Comparison of ENCODE assay signal across 12 cellular contexts in the genomic region with DNA sequence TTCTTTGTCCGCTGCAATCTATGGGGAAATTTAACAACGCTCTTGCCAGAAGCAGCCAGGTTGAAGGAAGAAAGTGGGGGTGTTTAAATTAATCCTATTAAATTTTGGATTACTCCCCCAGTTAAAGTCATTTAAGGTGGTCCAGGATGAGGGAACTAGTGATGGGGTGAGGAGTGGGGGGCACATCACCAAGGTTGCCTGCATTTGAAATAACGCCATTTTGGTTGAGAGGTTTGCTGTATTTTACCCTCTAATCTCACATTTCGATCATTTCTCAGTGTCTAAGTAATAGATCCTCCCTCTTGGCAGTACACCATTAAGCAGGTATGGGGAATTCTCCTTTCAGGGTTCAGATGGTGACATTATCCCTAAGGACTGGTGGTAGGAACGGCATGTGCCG. TPM values are rescaled to one million over a fixed set of nuclear protein-coding genes. Genes with fewer than 3 reads are reported as not detected.
DNase-seq lines count a peak whose midpoint lies in the region; ATAC-seq and TF ChIP-seq lines count a peak whose summit lies in the region.
"Had no signal": no experiment of that assay in that cellular context is flagged by ENCODE, and none has a peak within 500 bp of the region (broad histone marks: within the 10 kb centered on the region; RNA-seq: fewer than 3 reads in every experiment).

No MANE protein-coding gene starts in this region.

- no peak for DNase-seq in activated CD4-positive, alpha-beta T cell treated with anti-CD3 and anti-CD28 coated beads, Interleukin-2, amount 10 ng/mL, durations not matched to agents 7 days and 5 days
- DNase-seq in activated CD4-positive, alpha-beta T cell treated with anti-CD3 and anti-CD28 coated beads for 48 hours: no peak
- DNase-seq in coronary artery (ENCODE audit: low spot score) (no peak), tibial nerve (ENCODE audit: low spot score in 2 of 2) (no peak), DMS79 treated with DMSO at 0.1 percent for 48 hours (lab: John Stamatoyannopoulos, UW) (no peak)
- no peak for DNase-seq in stimulated activated CD4-positive, alpha-beta T cell treated with anti-CD3 and anti-CD28 coated beads, Interleukin-4, amount 100 ng/mL, for 24 hours
- DNase-seq: activated CD8-positive, alpha-beta memory T cell treated with anti-CD3 and anti-CD28 coated beads for 24 hours; GOT3; NK-92 treated with Interleukin-12 subunit alpha and Interleukin-12 subunit beta, amount 100 ng/mL, for 24 hours had no signal

- peaks cover 76% of the 10 kb centered on the region for H3K27me3 Mint-ChIP-seq in activated CD4-positive, alpha-beta T cell treated with anti-CD3 and anti-CD28 coated beads, Interleukin-2, amount 10 ng/mL, durations not matched to agents 7 days and 5 days

- H3K9me3 Mint-ChIP-seq in activated CD4-positive, alpha-beta T cell treated with anti-CD3 and anti-CD28 coated beads, Interleukin-2, amount 10 ng/mL, durations not matched to agents 7 days and 5 days: peaks cover 2% of the 10 kb centered on the region

- WGBS in tibial nerve, 2 donors: 0% methylated on average over 6 of the region's 6 CpGs

- no peak for ATAC-seq in GM19395 (IDR thresholded peaks at IDR 0.05; ENCODE audit: unreplicated experiment)
- ATAC-seq: K562 had no signal

- POLR2A ChIA-PET in activated CD4-positive, alpha-beta T cell treated with anti-CD3 and anti-CD28 coated beads, Interleukin-2, amount 10 ng/mL, durations not matched to agents 7 days and 5 days (lab: Charles Lee): no interaction called here

- peak overlapping the region; percentile 4 for H3K9ac ChIP-seq in muscle layer of colon (ENCODE audit: low read length)

- H3K36me3 Mint-ChIP-seq in activated CD4-positive, alpha-beta T cell treated with anti-CD3 and anti-CD28 coated beads, Interleukin-2, amount 10 ng/mL, durations not matched to agents 7 days and 5 days (ENCODE audit: low read depth): peaks cover 1% of the 10 kb centered on the region

- no peak for TF ChIP-seq EP300 in tibial nerve (IDR thresholded peaks at IDR 0.05)

- H3K36me3 ChIP-seq in muscle layer of colon (ENCODE audit: insufficient read depth, low read length) (no peaks in the 10 kb centered on the region), tibial nerve (no peaks in the 10 kb centered on the region)

- H3K4me1 ChIP-seq in muscle layer of colon (ENCODE audit: insufficient read depth, low read length): peaks cover 37% of the 10 kb centered on the region
- H3K4me1 ChIP-seq in tibial nerve: peaks cover 0 to 54% (median 5%) of the 10 kb centered on the region in 4 donors

- H3K4me3 Mint-ChIP-seq in activated CD4-positive, alpha-beta T cell treated with anti-CD3 and anti-CD28 coated beads, Interleukin-2, amount 10 ng/mL, durations not matched to agents 7 days and 5 days: no peak overlapping the region

- peaks cover 11% of the 10 kb centered on the region for H3K4me1 Mint-ChIP-seq in activated CD4-positive, alpha-beta T cell treated with anti-CD3 and anti-CD28 coated beads, Interleukin-2, amount 10 ng/mL, durations not matched to agents 7 days and 5 days

- CTCF ChIA-PET in activated CD4-positive, alpha-beta T cell treated with anti-CD3 and anti-CD28 coated beads, Interleukin-2, amount 10 ng/mL, durations not matched to agents 7 days and 5 days (lab: Charles Lee): no interaction called here

- H3K27ac ChIP-seq in coronary artery (peak overlapping the region in 1 of 2 donors; percentile 88), muscle layer of colon (ENCODE audit: low read depth, low read length) (peak overlapping the region; percentile 4), tibial nerve (peak overlapping the region in 3 of 4 donors; percentile 74 to 91 (median 80))

- H3K9me3 ChIP-seq in muscle layer of colon (ENCODE audit: low read length): no peaks in the 10 kb centered on the region
- H3K9me3 ChIP-seq in tibial nerve: no peaks in the 10 kb centered on the region

- H3K27me3 ChIP-seq in muscle layer of colon (ENCODE audit: control insufficient read depth in 1 of 2, insufficient read depth in 2 of 2, low read length in 2 of 2): peaks cover 27 to 45% of the 10 kb centered on the region in 2 donors
- peaks cover 0 to 10% of the 10 kb centered on the region in 2 donors for H3K27me3 ChIP-seq in tibial nerve

- H3K4me3 ChIP-seq in coronary artery: peak overlapping the region; percentile 76
- H3K4me3 ChIP-seq in muscle layer of colon (ENCODE audit: low read depth in 1 of 2, low read length in 2 of 2): peak overlapping the region; percentile 75 to 79
- H3K4me3 ChIP-seq in tibial nerve: peak overlapping the region; percentile 51 to 74 (median 61)
- H3K4me3 ChIP-seq: K562 had no signal

- TF ChIP-seq CTCF in coronary artery (IDR thresholded peaks at IDR 0.05): no peak
- TF ChIP-seq CTCF in tibial nerve (IDR thresholded peaks at IDR 0.05): no peak

- peak overlapping the region; percentile 19 for H3K27ac Mint-ChIP-seq in activated CD4-positive, alpha-beta T cell treated with anti-CD3 and anti-CD28 coated beads, Interleukin-2, amount 10 ng/mL, durations not matched to agents 7 days and 5 days

- no peak for TF ChIP-seq POLR2A in tibial nerve (IDR thresholded peaks at IDR 0.05)

RNA-seq across cellular contexts. Expression of a gene that starts 2.6 kb away (rescaled TPM):
- not detected for total RNA-seq in activated CD4-positive, alpha-beta T cell treated with anti-CD3 and anti-CD28 coated beads, Interleukin-2, amount 10 ng/mL, durations not matched to agents 7 days and 5 days
- 100 to 1,000 TPM in 1 of 4 donors, 10 to 100 TPM in 3; 26.4 to 109 (median 71.6) TPM for total RNA-seq in tibial nerve

Comparison
In these comparisons a context has a peak if more than half of its experiments do, and no peak if none do; other contexts are left out.
1. RNA of a gene that starts 2.6 kb away (total RNA-seq): 26.4 to 109 TPM in tibial nerve; not detected in activated CD4-positive, alpha-beta T cell treated with anti-CD3 and anti-CD28 coated beads, Interleukin-2, amount 10 ng/mL, durations not matched to agents 7 days and 5 days; every median in the first group is over 10 times any median in the second.
2. Peak in every context shown above with its lines, with median percentiles within 50 percentile points of each other: H3K4me3 ChIP-seq.